Comparison of ENCODE assay signal across 10 cellular contexts in genomic region chr1:102550729-102551384, GRCh38.
DNase-seq lines count a peak whose midpoint lies in the region; ATAC-seq and TF ChIP-seq lines count a peak whose summit lies in the region.
"Had no signal": no experiment of that assay in that cellular context is flagged by ENCODE, and none has a peak within 500 bp of the region (broad histone marks: within the 10 kb centered on the region; RNA-seq: fewer than 3 reads in every experiment).

No MANE protein-coding gene starts in this region.

- DNase-seq in DMS 273 (lab: John Stamatoyannopoulos, UW; ENCODE audit: unreplicated experiment) (peak; percentile 45), DMS 273 treated with DMSO at 0.1 percent for 48 hours (lab: John Stamatoyannopoulos, UW) (no peak), HFFc6 (peak; percentile 49), kidney epithelial cell (ENCODE audit: low read depth) (no peak), NCI-H1105 treated with DMSO at 0.1 percent for 48 hours (lab: John Stamatoyannopoulos, UW) (no peak)
- DNase-seq: effector CD4-positive, alpha-beta T cell; NCI-H345 had no signal

- peaks cover 18% of the 10 kb centered on the region for H3K9me3 Mint-ChIP-seq in HFFc6

- H3K4me3 ChIP-seq in kidney epithelial cell (ENCODE audit: low read depth, low read length): no peak overlapping the region

- TF ChIP-seq CTCF in HFFc6 (IDR thresholded peaks at IDR 0.05) (peak; percentile 80), kidney epithelial cell (IDR thresholded peaks at IDR 0.05; ENCODE audit: insufficient read depth, low read length, poor library complexity, severe bottlenecking) (peak; percentile 38)

- H3K27ac Mint-ChIP-seq in HFFc6: no peak overlapping the region

- H3K36me3 ChIP-seq in kidney epithelial cell (ENCODE audit: control insufficient read depth, insufficient read depth, low read length): no peaks in the 10 kb centered on the region

- ATAC-seq in SK-N-SH treated with all-trans-retinoic acid at 6 μM for 48 hours (peak; percentile 69), HG03039 (IDR thresholded peaks at IDR 0.05; ENCODE audit: unreplicated experiment) (no peak), GM21825 (IDR thresholded peaks at IDR 0.05; ENCODE audit: unreplicated experiment) (no peak)

- H3K4me3 Mint-ChIP-seq in HFFc6: no peak overlapping the region

- peaks cover 22% of the 10 kb centered on the region for H3K36me3 Mint-ChIP-seq in HFFc6 (ENCODE audit: low read depth)

- H3K27me3 Mint-ChIP-seq in HFFc6 (ENCODE audit: insufficient read depth): peaks cover 2% of the 10 kb centered on the region; the same call in 1 of the 2 replicates

- peaks cover 6% of the 10 kb centered on the region; the same call in 1 of the 2 replicates for H3K4me1 Mint-ChIP-seq in HFFc6 (ENCODE audit: low read depth)

- H3K27me3 ChIP-seq in kidney epithelial cell (ENCODE audit: control insufficient read depth, insufficient read depth, low read length): no peaks in the 10 kb centered on the region

TF ChIP-seq in SK-N-SH treated with all-trans-retinoic acid at 6 μM for 48 hours, 23 proteins besides CTCF, POLR2A, EP300 and RAD21:
- TF ChIP-seq RARB (CRISPR knock-in tag; IDR thresholded peaks at IDR 0.05) (no peak), PPARA (CRISPR knock-in tag; IDR thresholded peaks at IDR 0.05; ENCODE audit: borderline replicate concordance) (no peak), OSR1 (CRISPR knock-in tag; IDR thresholded peaks at IDR 0.05) (no peak), CREB5 (CRISPR knock-in tag; IDR thresholded peaks at IDR 0.05; ENCODE audit: low read depth) (no peak), POU6F1 (CRISPR knock-in tag; IDR thresholded peaks at IDR 0.05; ENCODE audit: borderline replicate concordance, low read depth) (no peak), ZNF565 (CRISPR knock-in tag; conservative IDR thresholded peaks at IDR 0.05; ENCODE audit: low read depth) (no peak), BACH2 (CRISPR knock-in tag; IDR thresholded peaks at IDR 0.05; ENCODE audit: borderline replicate concordance) (no peak), TOX (CRISPR knock-in tag; IDR thresholded peaks at IDR 0.05; ENCODE audit: borderline replicate concordance) (no peak), ZNF8 (CRISPR knock-in tag; IDR thresholded peaks at IDR 0.05) (no peak), ZFP30 (CRISPR knock-in tag; IDR thresholded peaks at IDR 0.05) (no peak), CSDC2 (CRISPR knock-in tag; IDR thresholded peaks at IDR 0.05) (no peak), ZFP3 (CRISPR knock-in tag; IDR thresholded peaks at IDR 0.05) (no peak), ZNF70 (CRISPR knock-in tag; IDR thresholded peaks at IDR 0.05) (no peak), TSHZ2 (CRISPR knock-in tag; IDR thresholded peaks at IDR 0.05) (no peak), ARNTL (CRISPR knock-in tag; IDR thresholded peaks at IDR 0.05; ENCODE audit: borderline replicate concordance, low read depth) (no peak), TCF4 (CRISPR knock-in tag; IDR thresholded peaks at IDR 0.05; ENCODE audit: borderline replicate concordance) (no peak), PATZ1 (CRISPR knock-in tag; IDR thresholded peaks at IDR 0.05; ENCODE audit: borderline replicate concordance) (no peak), CSRNP3 (CRISPR knock-in tag; IDR thresholded peaks at IDR 0.05) (no peak), SNAI2 (CRISPR knock-in tag; IDR thresholded peaks at IDR 0.05) (no peak)
TF ChIP-seq in SK-N-SH treated with all-trans-retinoic acid at 6 μM for 48 hours: peak in this region for 0.

Comparison
In these comparisons a context has a peak if more than half of its experiments do, and no peak if none do; other contexts are left out.
1. DNase-seq: peak in DMS 273 (single experiment) and HFFc6 (single experiment); none in DMS 273 treated with DMSO at 0.1 percent for 48 hours (single experiment), kidney epithelial cell (single experiment) and NCI-H1105 treated with DMSO at 0.1 percent for 48 hours (single experiment).